In the genomic region with DNA sequence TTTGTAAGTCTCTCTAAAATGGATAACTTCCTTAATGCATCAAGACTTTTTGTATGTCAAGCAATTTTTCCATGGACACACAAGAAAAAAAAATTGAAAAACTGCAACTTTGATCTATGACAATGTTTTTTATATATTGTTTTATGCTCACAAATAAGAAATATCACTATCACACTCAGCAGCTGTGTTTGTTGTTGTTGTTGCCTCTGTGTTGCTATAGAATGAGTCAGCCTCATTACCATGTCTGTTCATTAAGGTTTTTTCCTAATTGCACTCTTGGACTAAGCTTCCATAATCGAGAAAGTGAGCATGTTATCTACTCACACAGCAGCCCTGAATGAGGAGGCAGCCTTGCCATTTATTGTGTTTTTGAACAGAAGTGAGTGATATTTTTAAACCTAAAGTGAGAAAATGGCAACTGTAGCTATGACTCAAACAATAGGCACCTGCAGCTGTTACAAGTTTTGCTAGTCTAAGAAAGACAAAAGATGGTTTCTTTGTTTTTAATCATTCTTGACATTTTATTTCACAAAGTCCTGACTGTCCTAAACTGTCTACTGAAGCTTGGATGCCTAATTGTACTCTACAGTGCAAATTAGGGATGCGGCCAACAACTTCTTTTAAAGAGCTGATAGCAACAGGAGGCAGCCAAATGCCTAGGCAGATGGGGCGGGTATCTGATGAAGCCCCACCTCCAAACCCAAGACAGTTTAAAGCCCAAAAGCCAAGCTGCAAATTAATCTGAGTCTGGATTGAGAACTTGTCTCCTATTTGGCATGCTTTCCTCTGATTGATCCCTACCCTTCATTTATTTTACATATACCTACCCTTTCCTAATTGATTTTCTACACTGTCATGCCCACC, we compare ENCODE assay signal across 17 cellular contexts.
"Had no signal": no experiment of that assay in that cellular context is flagged by ENCODE, and none has a peak within 500 bp of the region (broad histone marks: within the 10 kb centered on the region; RNA-seq: fewer than 3 reads in every experiment).

No MANE protein-coding gene starts in this region.

- H3K4me1 Mint-ChIP-seq: activated CD4-positive, alpha-beta T cell treated with anti-CD3 and anti-CD28 coated beads, Interleukin-2, amount 10 ng/mL, durations not matched to agents 24 days and 14 days; nephron had no signal

- H3K4me1 ChIP-seq: left lung, prostate gland, right lobe of liver had no signal

- H3K27me3 Mint-ChIP-seq: activated CD4-positive, alpha-beta T cell treated with anti-CD3 and anti-CD28 coated beads, Interleukin-2, amount 10 ng/mL, durations not matched to agents 24 days and 14 days; dendritic cell treated with granulocyte-macrophage colony-stimulating factor and Interleukin-4, amounts not matched to agents 40 ng/mL and 50 ng/mL, for 4 days; type B pancreatic cell had no signal

- H3K4me3 Mint-ChIP-seq: activated CD4-positive, alpha-beta T cell treated with anti-CD3 and anti-CD28 coated beads, Interleukin-2, amount 10 ng/mL, durations not matched to agents 24 days and 14 days; activated T-cell treated with anti-CD3 and anti-CD28 coated beads, Interleukin-2, amount 50 U/mL, for 72 hours; dendritic cell treated with granulocyte-macrophage colony-stimulating factor and Interleukin-4, amounts not matched to agents 40 ng/mL and 50 ng/mL, for 4 days; nephron; type B pancreatic cell had no signal

- H3K27me3 ChIP-seq: left lung, right lobe of liver had no signal

- H3K9me3 ChIP-seq: prostate gland, right lobe of liver had no signal

- H3K36me3 Mint-ChIP-seq: type B pancreatic cell had no signal

- H3K9me3 Mint-ChIP-seq: activated CD4-positive, alpha-beta T cell treated with anti-CD3 and anti-CD28 coated beads, Interleukin-2, amount 10 ng/mL, durations not matched to agents 24 days and 14 days; activated T-cell treated with anti-CD3 and anti-CD28 coated beads, Interleukin-2, amount 50 U/mL, for 72 hours; dendritic cell treated with granulocyte-macrophage colony-stimulating factor and Interleukin-4, amounts not matched to agents 40 ng/mL and 50 ng/mL, for 4 days; nephron; type B pancreatic cell had no signal

- H3K27ac Mint-ChIP-seq: activated CD4-positive, alpha-beta T cell treated with anti-CD3 and anti-CD28 coated beads, Interleukin-2, amount 10 ng/mL, durations not matched to agents 24 days and 14 days; activated naive CD4-positive, alpha-beta T cell treated with anti-CD3 and anti-CD28 coated beads, Interleukin-2, amount 50 U/mL, for 72 hours; activated T-cell treated with anti-CD3 and anti-CD28 coated beads, Interleukin-2, amount 50 U/mL, for 72 hours; dendritic cell treated with granulocyte-macrophage colony-stimulating factor and Interleukin-4, amounts not matched to agents 40 ng/mL and 50 ng/mL, for 4 days; nephron; type B pancreatic cell had no signal

- ATAC-seq: activated T-cell treated with anti-CD3 and anti-CD28 coated beads, Interleukin-2, amount 50 U/mL, for 72 hours; left lung; right lobe of liver; stimulated activated naive CD8-positive, alpha-beta T cell treated with anti-CD3 and anti-CD28 coated beads, Interleukin-15, Interleukin-2, amounts not matched to agents 100 U/mL and 50 U/mL, for 24 hours had no signal

- H3K36me3 ChIP-seq: left lung, prostate gland, right lobe of liver had no signal

- DNase-seq: activated CD4-positive, alpha-beta T cell treated with anti-CD3 and anti-CD28 coated beads, Interleukin-2, amount 10 ng/mL, durations not matched to agents 24 days and 14 days; activated CD4-positive, CD25-positive, alpha-beta regulatory T cell; activated CD8-positive, alpha-beta memory T cell treated with anti-CD3 and anti-CD28 coated beads, Interleukin-2, amount 50 U/mL, for 48 hours; activated gamma-delta T cell; activated T-cell treated with anti-CD3 and anti-CD28 coated beads, Interleukin-2, amount 50 U/mL, for 72 hours; cerebellar nuclear complex; erythroblast; kidney; left lung; mammary epithelial cell; right lobe of liver; stimulated activated naive CD8-positive, alpha-beta T cell treated with anti-CD3 and anti-CD28 coated beads, Interleukin-15, Interleukin-2, amounts not matched to agents 100 U/mL and 50 U/mL, for 24 hours had no signal

- H3K4me3 ChIP-seq: left lung, prostate gland, right lobe of liver had no signal

- H3K27ac ChIP-seq: left lung, prostate gland, right lobe of liver had no signal
